Comparison of ENCODE assay signal across 16 cellular contexts in genomic region chr19:33668968-33669367, GRCh38. TPM values are rescaled to one million over a fixed set of nuclear protein-coding genes. Genes with fewer than 3 reads are reported as not detected.
DNase-seq lines count a peak whose midpoint lies in the region; ATAC-seq and TF ChIP-seq lines count a peak whose summit lies in the region.
"Had no signal": no experiment of that assay in that cellular context is flagged by ENCODE, and none has a peak within 500 bp of the region (broad histone marks: within the 10 kb centered on the region; RNA-seq: fewer than 3 reads in every experiment).

No MANE protein-coding gene starts in this region.

- no peak overlapping the region for H2BK5ac ChIP-seq in mesendoderm (ENCODE audit: low read length)

- WGBS in mesendoderm (ENCODE audit: extremely low coverage, insufficient coverage, low lambda C conversion rate): no CpG with 5 or more reads among the region's 8 CpGs

- H3K4me3 ChIP-seq in vagina: no peak overlapping the region
- H3K4me3 ChIP-seq in mesendoderm (ENCODE audit: low read length): no peak overlapping the region
- H3K4me3 ChIP-seq: BLaER1 treated with 17β-estradiol and CSF1 and Interleukin-3, amounts not matched to agents 10 nM and 100 nM had no signal

- H2BK15ac ChIP-seq in mesendoderm (replicated peaks; ENCODE audit: low read depth): no peak overlapping the region

- no peak overlapping the region for H4K8ac ChIP-seq in mesendoderm (ENCODE audit: low read depth, low read length)

- H3K27me3 Mint-ChIP-seq in activated CD8-positive, alpha-beta memory T cell treated with anti-CD3 and anti-CD28 coated beads, Interleukin-2, amount 10 ng/mL, durations not matched to agents 7 days and 5 days: no peaks in the 10 kb centered on the region
- peaks cover 23% of the 10 kb centered on the region for H3K27me3 Mint-ChIP-seq in glutamatergic neuron (ENCODE audit: unreplicated experiment)

- H3K36me3 ChIP-seq in vagina (no peaks in the 10 kb centered on the region), mesendoderm (ENCODE audit: control insufficient read depth, insufficient read depth, low read length) (no peaks in the 10 kb centered on the region)
- H3K36me3 ChIP-seq: BLaER1 treated with 17β-estradiol and CSF1 and Interleukin-3, amounts not matched to agents 10 nM and 100 nM had no signal

- no peak overlapping the region for H3K23ac ChIP-seq in mesendoderm (ENCODE audit: low read length)

- H3K4me1 ChIP-seq in vagina (no peaks in the 10 kb centered on the region), mesendoderm (ENCODE audit: control insufficient read depth, low read depth, low read length) (no peaks in the 10 kb centered on the region)
- H3K4me1 ChIP-seq: BLaER1 treated with 17β-estradiol and CSF1 and Interleukin-3, amounts not matched to agents 10 nM and 100 nM had no signal

- no peaks in the 10 kb centered on the region for H3K9me3 ChIP-seq in vagina
- H3K9me3 ChIP-seq: BLaER1 treated with 17β-estradiol and CSF1 and Interleukin-3, amounts not matched to agents 10 nM and 100 nM had no signal

- peak; percentile 4 for DNase-seq in activated CD8-positive, alpha-beta memory T cell treated with anti-CD3 and anti-CD28 coated beads, Interleukin-2, amount 10 ng/mL, durations not matched to agents 7 days and 5 days
- no peak for DNase-seq in activated CD8-positive, alpha-beta memory T cell treated with anti-CD3 and anti-CD28 coated beads, Interleukin-2, amount 50 U/mL, for 48 hours
- DNase-seq in glutamatergic neuron: no peak
- peak; percentile 28 for DNase-seq in mesenteric fat pad (ENCODE audit: low spot score)
- peak; percentile 25 to 34 for DNase-seq in vagina (ENCODE audit: extremely low spot score in 2 of 2)
- no peak for DNase-seq in mesendoderm
- DNase-seq: 8988T; ACHN; CD4-positive, CD25-positive, alpha-beta regulatory T cell; DMS53; GF-D8; HCEC 1CT; HFFc6 had no signal

- H3K4ac ChIP-seq in mesendoderm (ENCODE audit: low read depth, low read length): no peak overlapping the region

- H3K79me1 ChIP-seq in mesendoderm (ENCODE audit: low read length): no peaks in the 10 kb centered on the region

- H3K18ac ChIP-seq in mesendoderm (ENCODE audit: low read length): no peak overlapping the region

- H3K36me3 Mint-ChIP-seq in activated CD8-positive, alpha-beta memory T cell treated with anti-CD3 and anti-CD28 coated beads, Interleukin-2, amount 10 ng/mL, durations not matched to agents 7 days and 5 days: no peaks in the 10 kb centered on the region
- H3K36me3 Mint-ChIP-seq in glutamatergic neuron (ENCODE audit: unreplicated experiment): peaks cover 8% of the 10 kb centered on the region
- H3K36me3 Mint-ChIP-seq: CD4-positive, CD25-positive, alpha-beta regulatory T cell had no signal

- H3K4me3 Mint-ChIP-seq in activated CD8-positive, alpha-beta memory T cell treated with anti-CD3 and anti-CD28 coated beads, Interleukin-2, amount 10 ng/mL, durations not matched to agents 7 days and 5 days: no peak overlapping the region
- H3K4me3 Mint-ChIP-seq in glutamatergic neuron (ENCODE audit: unreplicated experiment): no peak overlapping the region
- H3K4me3 Mint-ChIP-seq: CD4-positive, CD25-positive, alpha-beta regulatory T cell; HFFc6 had no signal

- CTCF ChIA-PET in activated CD8-positive, alpha-beta memory T cell treated with anti-CD3 and anti-CD28 coated beads, Interleukin-2, amount 10 ng/mL, durations not matched to agents 7 days and 5 days (lab: Charles Lee): no interaction called here

- no peak overlapping the region for H2BK120ac ChIP-seq in mesendoderm (ENCODE audit: low read depth, low read length)

- no peak overlapping the region for H3K9ac ChIP-seq in mesendoderm (ENCODE audit: low read length)
- H3K9ac ChIP-seq: BLaER1 treated with 17β-estradiol and CSF1 and Interleukin-3, amounts not matched to agents 10 nM and 100 nM had no signal

- H2AK5ac ChIP-seq in mesendoderm (ENCODE audit: low read length): no peak overlapping the region

- intact Hi-C loops in vagina (cut with DNase I): no loop called here

- no peaks in the 10 kb centered on the region for H3K9me3 Mint-ChIP-seq in activated CD8-positive, alpha-beta memory T cell treated with anti-CD3 and anti-CD28 coated beads, Interleukin-2, amount 10 ng/mL, durations not matched to agents 7 days and 5 days (ENCODE audit: low read depth)
- H3K9me3 Mint-ChIP-seq in glutamatergic neuron (ENCODE audit: unreplicated experiment): peaks cover 20% of the 10 kb centered on the region

- H3K27ac Mint-ChIP-seq in activated CD8-positive, alpha-beta memory T cell treated with anti-CD3 and anti-CD28 coated beads, Interleukin-2, amount 10 ng/mL, durations not matched to agents 7 days and 5 days: no peak overlapping the region
- peak overlapping the region; percentile 64 for H3K27ac Mint-ChIP-seq in glutamatergic neuron (ENCODE audit: unreplicated experiment)
- H3K27ac Mint-ChIP-seq: CD4-positive, CD25-positive, alpha-beta regulatory T cell; HFFc6 had no signal

- H3K27ac ChIP-seq in vagina (no peak overlapping the region), mesendoderm (ENCODE audit: low read depth, low read length) (no peak overlapping the region)
- H3K27ac ChIP-seq: BLaER1 treated with 17β-estradiol and CSF1 and Interleukin-3, amounts not matched to agents 10 nM and 100 nM; HL-60 had no signal

- ATAC-seq in activated CD8-positive, alpha-beta memory T cell treated with anti-CD3 and anti-CD28 coated beads, Interleukin-2, amount 10 ng/mL, durations not matched to agents 7 days and 5 days: no peak
- no peak for ATAC-seq in GM18873 (IDR thresholded peaks at IDR 0.05; ENCODE audit: low FRiP score, unreplicated experiment)

- H3K56ac ChIP-seq in mesendoderm (ENCODE audit: low read length): no peak overlapping the region

- TF ChIP-seq CTCF in glutamatergic neuron (IDR thresholded peaks at IDR 0.05; ENCODE audit: partially characterized antibody, unreplicated experiment): no peak
- TF ChIP-seq CTCF in vagina (IDR thresholded peaks at IDR 0.05): no peak

- no peak for TF ChIP-seq POLR2A in vagina (IDR thresholded peaks at IDR 0.05)

- no peaks in the 10 kb centered on the region for H3K4me1 Mint-ChIP-seq in activated CD8-positive, alpha-beta memory T cell treated with anti-CD3 and anti-CD28 coated beads, Interleukin-2, amount 10 ng/mL, durations not matched to agents 7 days and 5 days
- H3K4me1 Mint-ChIP-seq in glutamatergic neuron (ENCODE audit: low read depth, unreplicated experiment): peaks cover 74% of the 10 kb centered on the region
- H3K4me1 Mint-ChIP-seq: CD4-positive, CD25-positive, alpha-beta regulatory T cell had no signal

- H4K5ac ChIP-seq in mesendoderm (ENCODE audit: low read length): no peak overlapping the region

- H3K4me2 ChIP-seq in mesendoderm (ENCODE audit: low read length): no peak overlapping the region
- H3K4me2 ChIP-seq: BLaER1 treated with 17β-estradiol and CSF1 and Interleukin-3, amounts not matched to agents 10 nM and 100 nM had no signal

- H3K79me2 ChIP-seq in mesendoderm (ENCODE audit: control insufficient read depth, insufficient read depth, low read length): no peaks in the 10 kb centered on the region

- H3K27me3 ChIP-seq in vagina: no peaks in the 10 kb centered on the region
- no peaks in the 10 kb centered on the region for H3K27me3 ChIP-seq in mesendoderm (ENCODE audit: insufficient read depth, low read length, poor library complexity)
- H3K27me3 ChIP-seq: BLaER1 treated with 17β-estradiol and CSF1 and Interleukin-3, amounts not matched to agents 10 nM and 100 nM had no signal

RNA-seq across cellular contexts. Expression of gene CHST8, which starts 47.2 kb away (rescaled TPM):
- total RNA-seq in activated CD8-positive, alpha-beta memory T cell treated with anti-CD3 and anti-CD28 coated beads, Interleukin-2, amount 10 ng/mL, durations not matched to agents 7 days and 5 days: not detected
- total RNA-seq in glutamatergic neuron (ENCODE audit: unreplicated experiment) (235 TPM), mesenteric fat pad (1.4 TPM), vagina (3.2 TPM)
- polyA plus RNA-seq in mesendoderm (2013, experiment 1 of 2): 1.2 TPM
- polyA plus RNA-seq in mesendoderm (2013, experiment 2 of 2): 1.3 TPM
- total RNA-seq: HFFc6 had no signal
- polyA plus RNA-seq: CD4-positive, CD25-positive, alpha-beta regulatory T cell had no signal

Comparison
In these comparisons a context has a peak if more than half of its experiments do, and no peak if none do; other contexts are left out.
1. DNase-seq: peak in activated CD8-positive, alpha-beta memory T cell treated with anti-CD3 and anti-CD28 coated beads, Interleukin-2, amount 10 ng/mL, durations not matched to agents 7 days and 5 days (single experiment), mesenteric fat pad (single experiment) and vagina (2 of 2); none in activated CD8-positive, alpha-beta memory T cell treated with anti-CD3 and anti-CD28 coated beads, Interleukin-2, amount 50 U/mL, for 48 hours (single experiment), glutamatergic neuron (single experiment) and mesendoderm (single experiment).
2. RNA of gene CHST8, which starts 47.2 kb away (total RNA-seq): 235 TPM in glutamatergic neuron (single experiment); 3.2 TPM in vagina (single experiment), 1.4 TPM in mesenteric fat pad (single experiment) and not detected in activated CD8-positive, alpha-beta memory T cell treated with anti-CD3 and anti-CD28 coated beads, Interleukin-2, amount 10 ng/mL, durations not matched to agents 7 days and 5 days; every median in the first group is over 10 times any median in the second.